In genomic region chrX:20141281-20142220, GRCh38 we compare ENCODE assay signal across 8 cellular contexts. TPM values are rescaled to one million over a fixed set of nuclear protein-coding genes. Genes with fewer than 3 reads are reported as not detected.
DNase-seq lines count a peak whose midpoint lies in the region; ATAC-seq, FAIRE-seq and TF ChIP-seq lines count a peak whose summit lies in the region.

TSS of gene EIF1AX (minus strand) at chrX:20141838. CDS start at chrX:20141640, 198 bp downstream.

- H3K27ac ChIP-seq in C4-2B (peak within 1 kb of the TSS; percentile 91), HepG2 (ENCODE audit: extremely low read length, insufficient read depth, low read length) (peak within 1 kb of the TSS; percentile 79)

- TF ChIP-seq EP300 in HepG2 (IDR thresholded peaks at IDR 0.05; ENCODE audit: low read depth in 2 of 2, low read length in 2 of 2) (no peak), HepG2 (CRISPR knock-in tag; IDR thresholded peaks at IDR 0.05; ENCODE audit: borderline replicate concordance) (no peak)

- H2AFZ ChIP-seq in HepG2 (ENCODE audit: low read length): no peak within 1 kb of the TSS

- DNase-seq in NCI-H774 (lab: John Stamatoyannopoulos, UW) (peak; percentile 92), dermis blood vessel endothelial cell (peak; percentile 97), HepG2 (ENCODE audit: low spot score) (peak; percentile 92)
- peak; percentile 93 for DNase-seq in activated CD4-positive, alpha-beta T cell treated with anti-CD3 and anti-CD28 coated beads, Interleukin-2, amount 50 U/mL, for 4 hours
- peak; percentile 90 for DNase-seq in stimulated activated CD4-positive, alpha-beta T cell treated with anti-CD3 and anti-CD28 coated beads, Interleukin-4, amount 100 ng/mL, for 1 hour

- H3K9me3 ChIP-seq in HepG2 (ENCODE audit: low read length): no peaks in the 10 kb centered on the region

- peak; percentile 92 for FAIRE-seq in HepG2 (lab: Jason Lieb, UNC)

- H4K20me1 ChIP-seq in HepG2 (ENCODE audit: insufficient read depth, low read length): peaks cover 22% of the 10 kb centered on the region

- ATAC-seq in GM19395 (IDR thresholded peaks at IDR 0.05; ENCODE audit: unreplicated experiment) (peak; percentile 99), HG03565 (IDR thresholded peaks at IDR 0.05; ENCODE audit: unreplicated experiment) (peak; percentile 97), HepG2 (peak; percentile 84)

- POLR2A ChIA-PET in HepG2 (lab: Yijun Ruan, JAX): interaction anchor here (0.7 kb wide), 1 partner anchor 221 kb away, joined by 3 read pairs; no protein-coding TSS in a partner anchor

- 0% methylated on average over 10 of the region's 82 CpGs for whole genome bisulfite sequencing in HepG2 (ENCODE audit: low lambda C conversion rate)

- in situ Hi-C loops in HepG2 (cut with HindIII; ENCODE audit: extremely low pct_ligation_motif_present, low pct_unique_long_range_greater_than_20kb): no loop called here

- TF ChIP-seq RAD21 in HepG2 (CRISPR knock-in tag; IDR thresholded peaks at IDR 0.05): 0 out of 2 replicates have a peak, but pooled peaks have one; percentile 22

- H3K4me2 ChIP-seq in HepG2 (ENCODE audit: low read depth, low read length): peak within 1 kb of the TSS; percentile 70

- BruUV-seq in HepG2 (replicated peaks; lab: Mats Ljungman, UMichigan): no TSS peak

- CTCF ChIA-PET in HepG2 (lab: Yijun Ruan, JAX; ENCODE audit: low intra/inter-chr PET ratio, low total read pairs): no interaction called here

- H3K79me2 ChIP-seq in HepG2 (ENCODE audit: insufficient read depth, low read length): peaks cover 39% of the 10 kb centered on the region

- H3K4me1 ChIP-seq in HepG2 (ENCODE audit: insufficient read depth, low read length): peaks cover 47% of the 10 kb centered on the region

- intact Hi-C loops in HepG2 (cut with micrococcal nuclease; ENCODE audit: unreplicated experiment): no loop called here

- no peaks in the 10 kb centered on the region for H3K27me3 ChIP-seq in HepG2 (ENCODE audit: control insufficient read depth in 1 of 2, insufficient read depth in 2 of 2, low read length in 2 of 2)

- no peak for TF ChIP-seq CTCF in C4-2B (conservative IDR thresholded peaks at IDR 0.05)
- no peak for TF ChIP-seq CTCF in HepG2 (CRISPR knock-in tag; IDR thresholded peaks at IDR 0.05)

- peak within 1 kb of the TSS; percentile 80 to 89 (median 87) for H3K4me3 ChIP-seq in HepG2 (replicated peaks in 1 of 3; ENCODE audit: insufficient read depth in 1 of 3, low read depth in 2 of 3, low read length in 3 of 3)

- peak within 1 kb of the TSS; percentile 86 for H3K9ac ChIP-seq in HepG2 (ENCODE audit: insufficient read depth, low read depth, low read length)

- TF ChIP-seq POLR2A in HepG2 (IDR thresholded peaks at IDR 0.05; ENCODE audit: insufficient read depth in 1 of 2, low read depth in 2 of 2, low read length in 2 of 2): peak; percentile 69 to 73

- peaks cover 4 to 6% of the 10 kb centered on the region in 2 experiments; a peak in 2 of 5 replicates for H3K36me3 ChIP-seq in HepG2 (replicated peaks in 1 of 2; ENCODE audit: control insufficient read depth in 1 of 2, insufficient read depth in 2 of 2, low read length in 2 of 2)

TF ChIP-seq in HepG2, 621 proteins besides CTCF, POLR2A, EP300 and RAD21 (continues in another document):
- TF ChIP-seq SIX4 (CRISPR knock-in tag; IDR thresholded peaks at IDR 0.05): no peak
- no peak for TF ChIP-seq NONO (IDR thresholded peaks at IDR 0.05)
- no peak; the same call in 1 of the 2 replicates for TF ChIP-seq NONO (CRISPR knock-in tag; conservative IDR thresholded peaks at IDR 0.05)
- no peak for TF ChIP-seq WIZ (CRISPR knock-in tag; IDR thresholded peaks at IDR 0.05)
- no peak for TF ChIP-seq NR2F6 (IDR thresholded peaks at IDR 0.05)
- no peak for TF ChIP-seq NR2F6 (CRISPR knock-in tag; IDR thresholded peaks at IDR 0.05)
- no peak for TF ChIP-seq FOXJ3 (CRISPR knock-in tag; IDR thresholded peaks at IDR 0.05; ENCODE audit: borderline replicate concordance)
- TF ChIP-seq NFYB (CRISPR knock-in tag; IDR thresholded peaks at IDR 0.05): peak; percentile 44; the same call in 1 of the 2 replicates
- TF ChIP-seq SALL1 (CRISPR knock-in tag; IDR thresholded peaks at IDR 0.05): peak; percentile 50
- peak; percentile 29; the same call in 1 of the 2 replicates for TF ChIP-seq IKZF5 (CRISPR knock-in tag; IDR thresholded peaks at IDR 0.05)
- peak; percentile 53 for TF ChIP-seq GATAD1 (CRISPR knock-in tag; IDR thresholded peaks at IDR 0.05)
- TF ChIP-seq PHF8 (CRISPR knock-in tag; IDR thresholded peaks at IDR 0.05): peak; percentile 73
- TF ChIP-seq RBAK (CRISPR knock-in tag; IDR thresholded peaks at IDR 0.05): no peak
- peak; percentile 78 for TF ChIP-seq TAF1 (CRISPR knock-in tag; IDR thresholded peaks at IDR 0.05)
- peak; percentile 52; the same call in 1 of the 2 replicates for TF ChIP-seq ZFP91 (CRISPR knock-in tag; IDR thresholded peaks at IDR 0.05; ENCODE audit: borderline replicate concordance)
- TF ChIP-seq ZNF564 (CRISPR knock-in tag; IDR thresholded peaks at IDR 0.05): no peak
- no peak for TF ChIP-seq SCMH1 (CRISPR knock-in tag; IDR thresholded peaks at IDR 0.05; ENCODE audit: borderline replicate concordance)
- peak; percentile 62; the same call in 1 of the 2 replicates for TF ChIP-seq ATF1 (CRISPR knock-in tag; IDR thresholded peaks at IDR 0.05)
- TF ChIP-seq KLF6 (CRISPR knock-in tag; IDR thresholded peaks at IDR 0.05): peak; percentile 74; the same call in 1 of the 2 replicates
- no peak for TF ChIP-seq ZNF343 (CRISPR knock-in tag; IDR thresholded peaks at IDR 0.05)
- peak; percentile 88 for TF ChIP-seq SOX5 (CRISPR knock-in tag; IDR thresholded peaks at IDR 0.05; ENCODE audit: borderline replicate concordance)
- TF ChIP-seq SIN3B (IDR thresholded peaks at IDR 0.05; ENCODE audit: low read length): no peak

RNA-seq across cellular contexts. Expression of gene EIF1AX, which starts in this region (rescaled TPM):
- total RNA-seq in dermis blood vessel endothelial cell (28.8 and 32.2 TPM in 2 replicates), HepG2 (2016; rRNA removed; fragmentation: Illumina TruSeq; extraction: Trizol) (82.7 and 124 TPM in 2 replicates)
- 5.1 and 6.9 TPM in 2 replicates for total RNA-seq in HepG2 (2016; cell fraction: cytosol; rRNA removed; fragmentation: Illumina TruSeq; extraction: Trizol; ENCODE audit: low read depth)
- 79.6 and 135 TPM in 2 replicates for total RNA-seq in HepG2 (2016; cell fraction: insoluble cytoplasmic fraction; rRNA removed; fragmentation: Illumina TruSeq; extraction: Trizol)
- 24.9 and 26.4 TPM in 2 replicates for total RNA-seq in HepG2 (2016; cell fraction: membrane; rRNA removed; fragmentation: Illumina TruSeq; extraction: Trizol)
- 38.4 and 40.2 TPM in 2 replicates for total RNA-seq in HepG2 (2016; cell fraction: nucleus; rRNA removed; fragmentation: Illumina TruSeq; extraction: Trizol)
- 24.9 and 35.1 TPM in 2 replicates for polyA plus RNA-seq in HepG2 (2011; rRNA removed)
- polyA plus RNA-seq in HepG2 (2011; cell fraction: cytosol; rRNA removed): 7.5 and 14.6 TPM in 2 replicates
- polyA plus RNA-seq in HepG2 (2011; cell fraction: nucleus; rRNA removed): 7.1 and 9.1 TPM in 2 replicates
- polyA plus RNA-seq in HepG2 (2012): 59.9 and 64.7 TPM in 2 replicates
- 11.9 and 14.1 TPM in 2 replicates for polyA plus RNA-seq in HepG2 (2016; cell fraction: cytosol; fragmentation: Illumina TruSeq; extraction: Trizol; ENCODE audit: low read depth)
- polyA plus RNA-seq in HepG2 (2016; cell fraction: insoluble cytoplasmic fraction; fragmentation: Illumina TruSeq; extraction: Trizol; ENCODE audit: low read depth): 199 and 224 TPM in 2 replicates
- 30.3 and 31.0 TPM in 2 replicates for polyA plus RNA-seq in HepG2 (2016; cell fraction: membrane; fragmentation: Illumina TruSeq; extraction: Trizol; ENCODE audit: low read depth)
- 76.8 and 77.3 TPM in 2 replicates for polyA plus RNA-seq in HepG2 (2016; cell fraction: nucleus; fragmentation: Illumina TruSeq; extraction: Trizol; ENCODE audit: insufficient read depth, low read depth)
- polyA minus RNA-seq in HepG2 (2011; rRNA and poly(A)+ RNA removed; ENCODE audit: low replicate concordance): 14.2 and 14.3 TPM in 2 replicates
- 31.8 and 32.0 TPM in 2 replicates for polyA minus RNA-seq in HepG2 (2011; cell fraction: cytosol; rRNA and poly(A)+ RNA removed)
- polyA minus RNA-seq in HepG2 (2011; cell fraction: nucleus; rRNA and poly(A)+ RNA removed): 24.5 and 26.0 TPM in 2 replicates

Comparison
In these comparisons a context has a peak if more than half of its experiments do, and no peak if none do; other contexts are left out.
1. Peak in every context shown above with its lines: DNase-seq, ATAC-seq, H3K4me3 ChIP-seq and H3K27ac ChIP-seq.